Comparison of ENCODE assay signal across 17 cellular contexts in genomic region chr15:58608711-58609110, GRCh38.
"Had no signal": no experiment of that assay in that cellular context is flagged by ENCODE, and none has a peak within 500 bp of the region (broad histone marks: within the 10 kb centered on the region; RNA-seq: fewer than 3 reads in every experiment).

No MANE protein-coding gene starts in this region.

- H3K9me3 Mint-ChIP-seq: activated B cell treated with CpG ODN at 0.5 μM for 24 hours had no signal

- H3K27ac ChIP-seq: gastrocnemius medialis, heart right ventricle, ovary, suprapubic skin, upper lobe of left lung had no signal

- DNase-seq: activated B cell treated with CpG ODN at 0.5 μM for 24 hours; activated CD4-positive, alpha-beta T cell treated with anti-CD3 and anti-CD28 coated beads, Interleukin-2, amount 10 ng/mL, durations not matched to agents 7 days and 5 days; activated CD8-positive, alpha-beta memory T cell treated with anti-CD3 and anti-CD28 coated beads for 24 hours; activated effector memory CD4-positive, alpha-beta T cell treated with Interleukin-2 at 50 U/mL for 16 hours; activated T-cell treated with anti-CD3 and anti-CD28 coated beads for 4 hours; aorta; gastrocnemius medialis; heart right ventricle; left ventricle myocardium superior; mesendoderm; ovary; stimulated activated CD4-positive, alpha-beta T cell treated with anti-CD3 and anti-CD28 coated beads, Interleukin-2, amount 100 ng/mL, for 48 hours; stimulated activated naive CD8-positive, alpha-beta T cell treated with anti-CD3 and anti-CD28 coated beads, Interleukin-15, Interleukin-2, amounts not matched to agents 100 U/mL and 50 U/mL, for 24 hours; upper lobe of left lung had no signal

- H3K27me3 ChIP-seq: gastrocnemius medialis, heart right ventricle, ovary, suprapubic skin, upper lobe of left lung had no signal

- H3K4me1 ChIP-seq: gastrocnemius medialis, upper lobe of left lung had no signal

- H3K9me3 ChIP-seq: gastrocnemius medialis, suprapubic skin had no signal

- H3K27ac Mint-ChIP-seq: activated B cell treated with CpG ODN at 0.5 μM for 24 hours; activated CD4-positive, alpha-beta T cell treated with anti-CD3 and anti-CD28 coated beads, Interleukin-2, amount 10 ng/mL, durations not matched to agents 7 days and 5 days; activated naive CD4-positive, alpha-beta T cell treated with anti-CD3 and anti-CD28 coated beads, Interleukin-2, amount 50 U/mL, for 72 hours had no signal

- H3K4me3 Mint-ChIP-seq: activated B cell treated with CpG ODN at 0.5 μM for 24 hours; activated CD4-positive, alpha-beta T cell treated with anti-CD3 and anti-CD28 coated beads, Interleukin-2, amount 10 ng/mL, durations not matched to agents 7 days and 5 days; neural crest cell had no signal

- H3K36me3 ChIP-seq: ovary had no signal

- H3K4me3 ChIP-seq: gastrocnemius medialis, heart right ventricle, ovary, suprapubic skin, upper lobe of left lung had no signal

- H3K27me3 Mint-ChIP-seq: activated B cell treated with CpG ODN at 0.5 μM for 24 hours; activated CD4-positive, alpha-beta T cell treated with anti-CD3 and anti-CD28 coated beads, Interleukin-2, amount 10 ng/mL, durations not matched to agents 7 days and 5 days had no signal

- ATAC-seq: gastrocnemius medialis, heart right ventricle, left ventricle myocardium superior had no signal
